In genomic region chr9:2655411-2655901, GRCh38 we compare ENCODE assay signal across 7 cellular contexts. TPM values are rescaled to one million over a fixed set of nuclear protein-coding genes. Genes with fewer than 3 reads are reported as not detected.
A peak's percentile ranks its signal among the peaks of the same experiment; 100 is the strongest.
DNase-seq lines count a peak whose midpoint lies in the region; ATAC-seq and TF ChIP-seq lines count a peak whose summit lies in the region.

No MANE protein-coding gene starts in this region.

- H3K9me3 Mint-ChIP-seq in activated CD8-positive, alpha-beta T cell treated with anti-CD3 and anti-CD28 coated beads, Interleukin-2, amount 10 ng/mL, durations not matched to agents 7 days and 5 days (ENCODE audit: insufficient read depth) = no peaks in the 10 kb centered on the region

- POLR2A ChIA-PET in activated CD8-positive, alpha-beta T cell treated with anti-CD3 and anti-CD28 coated beads, Interleukin-2, amount 10 ng/mL, durations not matched to agents 7 days and 5 days (lab: Charles Lee) = no interaction called here

- H3K4me1 Mint-ChIP-seq in activated CD8-positive, alpha-beta T cell treated with anti-CD3 and anti-CD28 coated beads, Interleukin-2, amount 10 ng/mL, durations not matched to agents 7 days and 5 days (ENCODE audit: low read depth) = peaks cover 31% of the 10 kb centered on the region

- no peak for TF ChIP-seq CTCF in HL-60 (IDR thresholded peaks at IDR 0.05; ENCODE audit: insufficient read depth, low read length)
- TF ChIP-seq CTCF in right atrium auricular region (IDR thresholded peaks at IDR 0.05) = no peak
- TF ChIP-seq CTCF in testis (IDR thresholded peaks at IDR 0.05) = no peak

- H3K4me3 ChIP-seq in HL-60 (replicated peaks; ENCODE audit: insufficient read depth, low read length) (no peak overlapping the region), right atrium auricular region (no peak overlapping the region), testis (no peak overlapping the region)

- ATAC-seq in GM18519 (IDR thresholded peaks at IDR 0.05; ENCODE audit: low FRiP score, unreplicated experiment) = peak; percentile 57
- peak; percentile 94 for ATAC-seq in activated CD8-positive, alpha-beta T cell treated with anti-CD3 and anti-CD28 coated beads, Interleukin-2, amount 10 ng/mL, durations not matched to agents 7 days and 5 days
- no peak for ATAC-seq in HG03175 (IDR thresholded peaks at IDR 0.05; ENCODE audit: unreplicated experiment)

- peak overlapping the region; percentile 90 for H3K27ac Mint-ChIP-seq in activated CD8-positive, alpha-beta T cell treated with anti-CD3 and anti-CD28 coated beads, Interleukin-2, amount 10 ng/mL, durations not matched to agents 7 days and 5 days

- H3K27me3 Mint-ChIP-seq in activated CD8-positive, alpha-beta T cell treated with anti-CD3 and anti-CD28 coated beads, Interleukin-2, amount 10 ng/mL, durations not matched to agents 7 days and 5 days (ENCODE audit: low read depth) = no peaks in the 10 kb centered on the region

- H3K9me3 ChIP-seq in right atrium auricular region = no peaks in the 10 kb centered on the region
- no peaks in the 10 kb centered on the region for H3K9me3 ChIP-seq in testis

- CTCF ChIA-PET in activated CD8-positive, alpha-beta T cell treated with anti-CD3 and anti-CD28 coated beads, Interleukin-2, amount 10 ng/mL, durations not matched to agents 7 days and 5 days (lab: Charles Lee) = interaction anchor here (0.9 kb wide), 1 partner anchor 73 kb away, joined by 3 read pairs; no protein-coding TSS in a partner anchor

- peak overlapping the region; percentile 14 for H3K4me3 Mint-ChIP-seq in activated CD8-positive, alpha-beta T cell treated with anti-CD3 and anti-CD28 coated beads, Interleukin-2, amount 10 ng/mL, durations not matched to agents 7 days and 5 days

- WGBS in testis, 2 donors = 81 to 85% methylated on average over 3 of the region's 3 CpGs

- intact Hi-C loops in testis (cut with DNase I; ENCODE audit: low total_unique reads) = no loop called here

- DNase-seq in HL-60 (ENCODE audit: low read depth in 1 of 2, low spot score in 1 of 2) (peak; percentile 41 to 63), right atrium auricular region (ENCODE audit: low spot score) (no peak), SW480 (ENCODE audit: low spot score) (no peak), testis (no peak)
- peak; percentile 73 for DNase-seq in activated CD8-positive, alpha-beta T cell treated with anti-CD3 and anti-CD28 coated beads, Interleukin-2, amount 10 ng/mL, durations not matched to agents 7 days and 5 days

- H3K27ac ChIP-seq in HL-60 (replicated peaks) (peak overlapping the region; percentile 53), right atrium auricular region (peak overlapping the region; percentile 27 to 66), testis (no peak overlapping the region)

- H3K27me3 ChIP-seq in HL-60 (ENCODE audit: insufficient read depth, poor library complexity, severe bottlenecking) (no peaks in the 10 kb centered on the region), right atrium auricular region (no peaks in the 10 kb centered on the region), testis (no peaks in the 10 kb centered on the region)

- peaks cover 45% of the 10 kb centered on the region for H3K36me3 Mint-ChIP-seq in activated CD8-positive, alpha-beta T cell treated with anti-CD3 and anti-CD28 coated beads, Interleukin-2, amount 10 ng/mL, durations not matched to agents 7 days and 5 days (ENCODE audit: low read depth)

- H3K4me1 ChIP-seq in right atrium auricular region (peaks cover 0 to 4% of the 10 kb centered on the region in 2 donors), testis (no peaks in the 10 kb centered on the region)

- peaks cover 46% of the 10 kb centered on the region for H3K36me3 ChIP-seq in right atrium auricular region
- no peaks in the 10 kb centered on the region for H3K36me3 ChIP-seq in testis (ENCODE audit: low read depth, missing control alignments)

- no peak for TF ChIP-seq POLR2A in testis (IDR thresholded peaks at IDR 0.05)

RNA-seq across cellular contexts. Expression of gene VLDLR, which starts 33.9 kb away (rescaled TPM):
- total RNA-seq in activated CD8-positive, alpha-beta T cell treated with anti-CD3 and anti-CD28 coated beads, Interleukin-2, amount 10 ng/mL, durations not matched to agents 7 days and 5 days = 1 to 10 TPM; 5.8 to 6.4 TPM
- 10 to 100 TPM; 45.3 to 66.9 TPM for total RNA-seq in right atrium auricular region
- total RNA-seq in testis = 10 to 100 TPM; 15.6 to 17.4 TPM
- 30.0 TPM for polyA plus RNA-seq in testis (ENCODE audit: insufficient read depth, low read depth, low replicate concordance)

Comparison
In these comparisons a context has a peak if more than half of its experiments do, and no peak if none do; other contexts are left out.
1. DNase-seq: peak in HL-60 (2 of 2) and activated CD8-positive, alpha-beta T cell treated with anti-CD3 and anti-CD28 coated beads, Interleukin-2, amount 10 ng/mL, durations not matched to agents 7 days and 5 days (single experiment); none in right atrium auricular region (single experiment), SW480 (single experiment) and testis (single experiment).
2. H3K27ac ChIP-seq: peak in HL-60 (single experiment) and right atrium auricular region (2 of 2); none in testis (0 of 2).